9 cellular contexts compared by ENCODE assay signal in genomic region chr3:115040673-115041286, GRCh38.
DNase-seq lines count a peak whose midpoint lies in the region; ATAC-seq and TF ChIP-seq lines count a peak whose summit lies in the region.
"Had no signal": no experiment of that assay in that cellular context is flagged by ENCODE, and none has a peak within 500 bp of the region (broad histone marks: within the 10 kb centered on the region; RNA-seq: fewer than 3 reads in every experiment).

No MANE protein-coding gene starts in this region.

- H3K27ac ChIP-seq in WERI-Rb-1: no peak overlapping the region
- H3K27ac ChIP-seq in esophagus muscularis mucosa (replicated peaks in 1 of 4): no peak overlapping the region
- no peak overlapping the region for H3K27ac ChIP-seq in neutrophil
- H3K27ac ChIP-seq: ovary had no signal

- intact Hi-C loops in esophagus muscularis mucosa (cut with DNase I): no loop called here

- TF ChIP-seq EP300 in esophagus muscularis mucosa (IDR thresholded peaks at IDR 0.05): no peak

- H3K27me3 ChIP-seq in WERI-Rb-1 (ENCODE audit: insufficient read depth, low read depth, severe bottlenecking): peaks cover 5% of the 10 kb centered on the region
- no peaks in the 10 kb centered on the region for H3K27me3 ChIP-seq in esophagus muscularis mucosa
- no peaks in the 10 kb centered on the region for H3K27me3 ChIP-seq in neutrophil
- H3K27me3 ChIP-seq: ovary had no signal

- H3K4me1 ChIP-seq in esophagus muscularis mucosa: peaks cover 0 to 32% (median 17%) of the 10 kb centered on the region in 4 donors
- H3K4me1 ChIP-seq in neutrophil (ENCODE audit: control insufficient read depth in 1 of 2, insufficient read depth in 1 of 2, low read depth in 1 of 2, low read length in 1 of 2): no peaks in the 10 kb centered on the region

- H3K4me3 ChIP-seq in LNCaP clone FGC (ENCODE audit: low read depth, low read length): no peak overlapping the region
- H3K4me3 ChIP-seq in WERI-Rb-1 (ENCODE audit: low read depth, low read length): no peak overlapping the region
- H3K4me3 ChIP-seq in esophagus muscularis mucosa: no peak overlapping the region
- H3K4me3 ChIP-seq in neutrophil (ENCODE audit: low read depth in 1 of 2, low read length in 1 of 2): no peak overlapping the region
- H3K4me3 ChIP-seq: ovary had no signal

- H3K9me3 ChIP-seq in WERI-Rb-1 (ENCODE audit: severe bottlenecking): no peaks in the 10 kb centered on the region
- H3K9me3 ChIP-seq in esophagus muscularis mucosa: no peaks in the 10 kb centered on the region
- H3K9me3 ChIP-seq in neutrophil: no peaks in the 10 kb centered on the region
- H3K9me3 ChIP-seq: ovary had no signal

- TF ChIP-seq POLR2A in esophagus muscularis mucosa (IDR thresholded peaks at IDR 0.05; ENCODE audit: low read depth): no peak

- ATAC-seq in esophagus mucosa (no peak), HG03039 (IDR thresholded peaks at IDR 0.05; ENCODE audit: unreplicated experiment) (no peak)

- no peaks in the 10 kb centered on the region for H3K36me3 ChIP-seq in WERI-Rb-1
- no peaks in the 10 kb centered on the region for H3K36me3 ChIP-seq in esophagus muscularis mucosa
- H3K36me3 ChIP-seq in neutrophil: no peaks in the 10 kb centered on the region
- H3K36me3 ChIP-seq: ovary had no signal

- 54% methylated on average over 4 of the region's 4 CpGs for WGBS in esophagus muscularis mucosa

- TF ChIP-seq CTCF in GM12872 (IDR thresholded peaks at IDR 0.05; ENCODE audit: insufficient read depth, low read depth, low read length) (peak; percentile 64), LNCaP clone FGC (IDR thresholded peaks at IDR 0.05; ENCODE audit: control insufficient read depth, extremely low read depth, insufficient read depth) (peak; percentile 63), WERI-Rb-1 (IDR thresholded peaks at IDR 0.05; ENCODE audit: low read depth, low read length) (peak; percentile 31; the same call in 1 of the 2 replicates), esophagus muscularis mucosa (IDR thresholded peaks at IDR 0.05) (peak; percentile 32 to 56 (median 51)), neutrophil (IDR thresholded peaks at IDR 0.05) (peak; percentile 22)

- peak; percentile 30 for DNase-seq in AG08396 (ENCODE audit: low spot score)
- no peak for DNase-seq in LNCaP clone FGC (ENCODE audit: low read depth)
- DNase-seq in WERI-Rb-1: peak; percentile 10
- DNase-seq in esophagus muscularis mucosa (ENCODE audit: extremely low spot score): no peak

Comparison
In these comparisons a context has a peak if more than half of its experiments do, and no peak if none do; other contexts are left out.
1. DNase-seq: peak in AG08396 (single experiment) and WERI-Rb-1 (single experiment); none in LNCaP clone FGC (single experiment) and esophagus muscularis mucosa (single experiment).
2. Peak in every context shown above with its lines, with median percentiles within 50 percentile points of each other: CTCF ChIP-seq.